In the genomic region with DNA sequence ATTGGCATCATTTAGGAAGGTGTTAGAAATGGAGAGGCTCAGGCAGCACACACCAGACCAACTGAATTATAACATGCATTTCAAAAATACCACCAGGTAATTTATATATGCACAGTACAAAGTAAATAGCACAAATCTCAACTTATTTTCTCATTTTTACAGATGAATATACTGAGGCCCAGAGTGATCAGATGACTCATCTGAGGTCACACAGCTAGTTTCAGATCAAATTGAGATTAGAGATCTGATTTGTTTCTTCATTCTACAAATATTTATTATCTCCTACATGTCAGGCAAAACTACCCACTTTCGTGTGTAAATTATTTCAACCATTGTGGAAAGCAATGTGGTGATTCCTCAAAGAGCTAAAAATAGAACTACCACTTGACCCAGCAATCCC, we compare ENCODE assay signal across 16 cellular contexts.
A peak's percentile ranks its signal among the peaks of the same experiment; 100 is the strongest.
DNase-seq lines count a peak whose midpoint lies in the region; ATAC-seq and TF ChIP-seq lines count a peak whose summit lies in the region.
"Had no signal": no experiment of that assay in that cellular context is flagged by ENCODE, and none has a peak within 500 bp of the region (broad histone marks: within the 10 kb centered on the region; RNA-seq: fewer than 3 reads in every experiment).

No MANE protein-coding gene starts in this region.

- no peak overlapping the region for H4K8ac ChIP-seq in mesenchymal stem cell (ENCODE audit: low read length)

- no peak overlapping the region for H3K14ac ChIP-seq in mesenchymal stem cell (ENCODE audit: low read length in 2 of 2)

- TF ChIP-seq CTCF in HFFc6 (IDR thresholded peaks at IDR 0.05) (no peak), coronary artery (IDR thresholded peaks at IDR 0.05) (no peak)

- H2AFZ ChIP-seq in mesenchymal stem cell (ENCODE audit: low read depth, low read length) = no peak overlapping the region
- H2AFZ ChIP-seq: GM23248 had no signal

- H3K36me3 Mint-ChIP-seq in HFFc6 (ENCODE audit: low read depth) = no peaks in the 10 kb centered on the region
- H3K36me3 Mint-ChIP-seq: CD14-positive monocyte; CD4-positive, alpha-beta memory T cell had no signal

- no peak overlapping the region for H3K23ac ChIP-seq in mesenchymal stem cell (ENCODE audit: low read length in 2 of 2)

- H3K27ac Mint-ChIP-seq in stimulated activated naive CD8-positive, alpha-beta T cell treated with anti-CD3 and anti-CD28 coated beads, Interleukin-15, amount 100 ng/mL, for 72 hours = no peak overlapping the region
- H3K27ac Mint-ChIP-seq in HFFc6 = no peak overlapping the region
- H3K27ac Mint-ChIP-seq: CD14-positive monocyte; CD4-positive, alpha-beta memory T cell had no signal

- no peak overlapping the region for H2BK120ac ChIP-seq in mesenchymal stem cell (ENCODE audit: low read depth, low read length)

- no peaks in the 10 kb centered on the region for H3K27me3 ChIP-seq in mesenchymal stem cell (ENCODE audit: control insufficient read depth in 1 of 2, insufficient read depth in 1 of 2, low read length in 2 of 2)
- H3K27me3 ChIP-seq: BLaER1 had no signal

- H2BK5ac ChIP-seq in mesenchymal stem cell (ENCODE audit: low read depth, low read length, poor library complexity, severe bottlenecking) = no peak overlapping the region

- H3K4me2 ChIP-seq in mesenchymal stem cell (ENCODE audit: low read length, poor library complexity, severe bottlenecking) = no peak overlapping the region
- H3K4me2 ChIP-seq: BLaER1 had no signal

- H3K18ac ChIP-seq in mesenchymal stem cell (ENCODE audit: low read depth in 1 of 2, low read length in 2 of 2) = no peak overlapping the region

- no peak overlapping the region for H2AK5ac ChIP-seq in mesenchymal stem cell (ENCODE audit: low read length, severe bottlenecking)

- no peak overlapping the region for H2BK15ac ChIP-seq in mesenchymal stem cell (ENCODE audit: low read depth, poor library complexity, severe bottlenecking)

- DNase-seq in stimulated activated naive CD8-positive, alpha-beta T cell treated with anti-CD3 and anti-CD28 coated beads, Interleukin-15, amount 100 ng/mL, for 72 hours = no peak
- no peak for DNase-seq in stimulated activated naive CD8-positive, alpha-beta T cell treated with anti-CD3 and anti-CD28 coated beads, Interleukin-15, Interleukin-2, amounts not matched to agents 100 U/mL and 50 U/mL, for 24 hours
- DNase-seq in HFFc6 (peak; percentile 1), mesenchymal stem cell (peak; percentile 24), coronary artery (ENCODE audit: low spot score) (no peak), HT-29 (ENCODE audit: low spot score) (no peak)
- DNase-seq in activated CD4-positive, CD25-positive, alpha-beta regulatory T cell (lab: John Stamatoyannopoulos, UW) = no peak
- DNase-seq: 8988T; CD4-positive, alpha-beta memory T cell; DMS153; DMS79; GM23248; H7 had no signal

- H3K9me3 ChIP-seq in mesenchymal stem cell (ENCODE audit: control insufficient read depth, low read length) = peaks cover 5% of the 10 kb centered on the region

- H3K36me3 ChIP-seq in mesenchymal stem cell (ENCODE audit: control insufficient read depth in 1 of 2, insufficient read depth in 2 of 2, low read depth in 1 of 2, low read length in 2 of 2) = no peaks in the 10 kb centered on the region
- H3K36me3 ChIP-seq: BLaER1 had no signal

- WGBS in mesenchymal stem cell = 50% methylated on average over 1 of the region's 1 CpG

- H3K4me1 ChIP-seq in mesenchymal stem cell (ENCODE audit: control insufficient read depth, insufficient read depth, low read depth, low read length) = no peaks in the 10 kb centered on the region

- ATAC-seq in stimulated activated naive CD8-positive, alpha-beta T cell treated with anti-CD3 and anti-CD28 coated beads, Interleukin-15, amount 100 ng/mL, for 72 hours = peak; percentile 62
- ATAC-seq in stimulated activated naive CD8-positive, alpha-beta T cell treated with anti-CD3 and anti-CD28 coated beads, Interleukin-15, Interleukin-2, amounts not matched to agents 100 U/mL and 50 U/mL, for 24 hours = no peak
- ATAC-seq: HCT116 had no signal

- H3K9ac ChIP-seq in mesenchymal stem cell (ENCODE audit: low read length) = no peak overlapping the region
- H3K9ac ChIP-seq: BLaER1, GM23248 had no signal

- no peak overlapping the region for H3K4ac ChIP-seq in mesenchymal stem cell (ENCODE audit: low read depth in 1 of 2, low read length in 2 of 2)

- H3K79me1 ChIP-seq in mesenchymal stem cell (replicated peaks; ENCODE audit: low read length, poor library complexity, severe bottlenecking) = no peaks in the 10 kb centered on the region

- H3K4me1 Mint-ChIP-seq in stimulated activated naive CD8-positive, alpha-beta T cell treated with anti-CD3 and anti-CD28 coated beads, Interleukin-15, amount 100 ng/mL, for 72 hours = peaks cover 16% of the 10 kb centered on the region
- H3K4me1 Mint-ChIP-seq in HFFc6 (ENCODE audit: low read depth) = peaks cover 9% of the 10 kb centered on the region; the same call in 1 of the 2 replicates
- H3K4me1 Mint-ChIP-seq: CD14-positive monocyte; CD4-positive, alpha-beta memory T cell had no signal

- no peak overlapping the region for H3K27ac ChIP-seq in mesenchymal stem cell (ENCODE audit: low read length, poor library complexity, severe bottlenecking)
- no peak overlapping the region for H3K27ac ChIP-seq in coronary artery
- H3K27ac ChIP-seq: BLaER1, GM23248 had no signal

- no peak overlapping the region for H3K4me3 Mint-ChIP-seq in stimulated activated naive CD8-positive, alpha-beta T cell treated with anti-CD3 and anti-CD28 coated beads, Interleukin-15, amount 100 ng/mL, for 72 hours
- no peak overlapping the region for H3K4me3 Mint-ChIP-seq in HFFc6
- H3K4me3 Mint-ChIP-seq: CD14-positive monocyte; CD4-positive, alpha-beta memory T cell had no signal

- H3K27me3 Mint-ChIP-seq in stimulated activated naive CD8-positive, alpha-beta T cell treated with anti-CD3 and anti-CD28 coated beads, Interleukin-15, amount 100 ng/mL, for 72 hours = no peaks in the 10 kb centered on the region
- no peaks in the 10 kb centered on the region; the same call in none of the 2 replicates for H3K27me3 Mint-ChIP-seq in HFFc6 (ENCODE audit: insufficient read depth)
- H3K27me3 Mint-ChIP-seq: CD4-positive, alpha-beta memory T cell had no signal

- no peak overlapping the region for H2BK12ac ChIP-seq in mesenchymal stem cell (ENCODE audit: low read length in 2 of 2)

- no peak overlapping the region for H4K91ac ChIP-seq in mesenchymal stem cell (ENCODE audit: low read length)

- H3K4me3 ChIP-seq in mesenchymal stem cell (ENCODE audit: insufficient read depth in 1 of 2, low read depth in 1 of 2, low read length in 2 of 2) = no peak overlapping the region
- no peak overlapping the region for H3K4me3 ChIP-seq in coronary artery
- H3K4me3 ChIP-seq: BLaER1, GM23248 had no signal

- H3K9me3 Mint-ChIP-seq in stimulated activated naive CD8-positive, alpha-beta T cell treated with anti-CD3 and anti-CD28 coated beads, Interleukin-15, amount 100 ng/mL, for 72 hours = peaks cover 0 to 5% of the 10 kb centered on the region in 2 donors
- no peaks in the 10 kb centered on the region for H3K9me3 Mint-ChIP-seq in HFFc6
- H3K9me3 Mint-ChIP-seq: CD4-positive, alpha-beta memory T cell had no signal

Comparison
In these comparisons a context has a peak if more than half of its experiments do, and no peak if none do; other contexts are left out.
1. DNase-seq: peak in HFFc6 (single experiment) and mesenchymal stem cell (single experiment); none in stimulated activated naive CD8-positive, alpha-beta T cell treated with anti-CD3 and anti-CD28 coated beads, Interleukin-15, amount 100 ng/mL, for 72 hours (0 of 2), stimulated activated naive CD8-positive, alpha-beta T cell treated with anti-CD3 and anti-CD28 coated beads, Interleukin-15, Interleukin-2, amounts not matched to agents 100 U/mL and 50 U/mL, for 24 hours (single experiment), coronary artery (single experiment), activated CD4-positive, CD25-positive, alpha-beta regulatory T cell (0 of 4) and HT-29 (single experiment).